In genomic region chr1:100971021-100971420, GRCh38 we compare ENCODE assay signal across 13 cellular contexts.
"Had no signal": no experiment of that assay in that cellular context is flagged by ENCODE, and none has a peak within 500 bp of the region (broad histone marks: within the 10 kb centered on the region; RNA-seq: fewer than 3 reads in every experiment).

No MANE protein-coding gene starts in this region.

- H3K4me1 ChIP-seq: adrenal gland, pancreas, transverse colon had no signal

- H3K27ac Mint-ChIP-seq: activated naive CD4-positive, alpha-beta T cell treated with anti-CD3 and anti-CD28 coated beads, Interleukin-2, amount 10 ng/mL, durations not matched to agents 7 days and 5 days; mesothelial cell of epicardium; T-helper 1 cell treated with Interleukin-12 subunit alpha and Interleukin-12 subunit beta and Interleukin-4 antibody, amounts not matched to agents 30 μg/mL and 1 μg/mL, for 36 hours had no signal

- ATAC-seq: pancreas had no signal

- H3K27me3 Mint-ChIP-seq: activated naive CD4-positive, alpha-beta T cell treated with anti-CD3 and anti-CD28 coated beads, Interleukin-2, amount 10 ng/mL, durations not matched to agents 7 days and 5 days had no signal

- H3K4me3 ChIP-seq: adrenal gland, pancreas, transverse colon had no signal

- H3K9me3 ChIP-seq: adrenal gland, pancreas, transverse colon had no signal

- H3K27me3 ChIP-seq: adrenal gland, pancreas, transverse colon had no signal

- DNase-seq: activated CD4-positive, alpha-beta T cell treated with anti-CD3 and anti-CD28 coated beads, Interleukin-2, amount 50 U/mL, for 1 hour; activated CD8-positive, alpha-beta memory T cell treated with anti-CD3 and anti-CD28 coated beads for 24 hours; activated naive CD4-positive, alpha-beta T cell treated with anti-CD3 and anti-CD28 coated beads, Interleukin-2, amount 10 ng/mL, durations not matched to agents 7 days and 5 days; adrenal gland; foreskin melanocyte; pancreas; stimulated activated CD4-positive, alpha-beta T cell treated with anti-CD3 and anti-CD28 coated beads, Interleukin-12 subunit alpha, Interleukin-12 subunit beta, amount 100 ng/mL, for 4 hours; stimulated activated CD4-positive, alpha-beta T cell treated with anti-CD3 and anti-CD28 coated beads, Interleukin-2, amount 100 ng/mL, for 24 hours; stimulated activated naive CD4-positive, alpha-beta T cell; substantia nigra; transverse colon had no signal

- H3K4me3 Mint-ChIP-seq: activated naive CD4-positive, alpha-beta T cell treated with anti-CD3 and anti-CD28 coated beads, Interleukin-2, amount 10 ng/mL, durations not matched to agents 7 days and 5 days; mesothelial cell of epicardium; T-helper 1 cell treated with Interleukin-12 subunit alpha and Interleukin-12 subunit beta and Interleukin-4 antibody, amounts not matched to agents 30 μg/mL and 1 μg/mL, for 36 hours had no signal

- H3K9me3 Mint-ChIP-seq: activated naive CD4-positive, alpha-beta T cell treated with anti-CD3 and anti-CD28 coated beads, Interleukin-2, amount 10 ng/mL, durations not matched to agents 7 days and 5 days; mesothelial cell of epicardium; T-helper 1 cell treated with Interleukin-12 subunit alpha and Interleukin-12 subunit beta and Interleukin-4 antibody, amounts not matched to agents 30 μg/mL and 1 μg/mL, for 36 hours had no signal

- H3K27ac ChIP-seq: adrenal gland, pancreas, transverse colon had no signal
